16 cellular contexts compared by ENCODE assay signal in the genomic region with DNA sequence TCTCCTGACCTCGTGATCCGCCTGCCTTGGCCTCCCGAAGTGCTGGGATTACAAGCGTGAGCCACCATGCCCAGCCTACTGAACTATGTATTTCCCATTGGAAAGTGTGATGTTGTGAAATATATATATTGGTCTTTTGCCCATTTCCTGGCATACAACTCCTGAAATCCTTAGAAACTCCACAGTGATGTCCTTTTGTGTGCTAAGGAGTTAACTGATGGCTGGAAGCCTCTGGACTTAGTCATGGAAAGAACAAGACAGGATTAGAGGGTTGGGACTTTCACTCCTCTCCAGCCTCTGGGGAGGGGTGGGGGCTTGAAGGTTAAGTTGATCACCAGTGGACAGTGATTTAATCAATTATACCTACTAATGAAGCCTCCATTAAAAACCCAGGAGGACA. TPM values are rescaled to one million over a fixed set of nuclear protein-coding genes. Genes with fewer than 3 reads are reported as not detected.
DNase-seq lines count a peak whose midpoint lies in the region; ATAC-seq, FAIRE-seq and TF ChIP-seq lines count a peak whose summit lies in the region.
"Had no signal": no experiment of that assay in that cellular context is flagged by ENCODE, and none has a peak within 500 bp of the region (broad histone marks: within the 10 kb centered on the region; RNA-seq: fewer than 3 reads in every experiment).

No MANE protein-coding gene starts in this region.

- peaks cover 4% of the 10 kb centered on the region for H3K9me1 ChIP-seq in K562 (ENCODE audit: control insufficient read depth, insufficient read depth, low read length)

- peaks cover 68% of the 10 kb centered on the region for H4K20me1 ChIP-seq in GM23248 (ENCODE audit: insufficient read depth)
- H4K20me1 ChIP-seq in K562 (replicated peaks; ENCODE audit: control insufficient read depth, insufficient read depth, low read length), result peaks cover 49% of the 10 kb centered on the region

- H3F3A ChIP-seq in GM23248 (ENCODE audit: insufficient read depth), result peaks cover 68% of the 10 kb centered on the region

- H3K4me3 ChIP-seq in GM23248 (peak overlapping the region; percentile 48), K562 (no peak overlapping the region)
- H3K4me3 ChIP-seq: SJSA1, skin epidermis had no signal

- BruUV-seq in K562 (replicated peaks; lab: Mats Ljungman, UMichigan), result no TSS peak

- H3K79me2 ChIP-seq in GM23248 (ENCODE audit: insufficient read depth) (peaks cover 100% of the 10 kb centered on the region), K562 (ENCODE audit: control insufficient read depth, insufficient read depth, low read length) (peaks cover 99% of the 10 kb centered on the region)

- no peak for TF ChIP-seq RAD21 in K562 (CRISPR knock-in tag; conservative IDR thresholded peaks at IDR 0.05 in 1 of 2, IDR thresholded peaks at IDR 0.05 in 1 of 2)

- H3K4me2 ChIP-seq in GM23248 (ENCODE audit: unreplicated experiment), result peak overlapping the region; percentile 51
- H3K4me2 ChIP-seq in K562 (ENCODE audit: insufficient read depth, low read length), result no peak overlapping the region

- TF ChIP-seq CTCF in K562 (IDR thresholded peaks at IDR 0.05 in 2 of 3, conservative IDR thresholded peaks at IDR 0.05 in 1 of 3; ENCODE audit: insufficient read depth in 2 of 3, low read depth in 1 of 3, low read length in 3 of 3), result no peak

- H3K4me1 ChIP-seq in GM23248 (ENCODE audit: insufficient read depth) (peaks cover 84% of the 10 kb centered on the region), K562 (replicated peaks in 1 of 2; ENCODE audit: control insufficient read depth in 2 of 2, insufficient read depth in 2 of 2, low read length in 2 of 2) (peaks cover 22 to 24% of the 10 kb centered on the region in 2 experiments)

- no peaks in the 10 kb centered on the region for H3K9me2 ChIP-seq in GM23248 (ENCODE audit: insufficient read depth)

- H3K9ac ChIP-seq in GM23248, result no peak overlapping the region
- H3K9ac ChIP-seq in K562 (ENCODE audit: insufficient read depth in 1 of 2, low read depth in 2 of 2, low read length in 2 of 2), result no peak overlapping the region; a peak in 1 of 4 replicates

- peak; percentile 35 for DNase-seq in AG08395 (ENCODE audit: low spot score)
- DNase-seq in GM23248, result peak; percentile 64
- DNase-seq in K562 (ENCODE audit: extremely low read depth in 1 of 4, low spot score in 3 of 4), result no peak
- DNase-seq in lung microvascular endothelial cell (ENCODE audit: low read depth in 2 of 2), result peak; percentile 20 to 32
- no peak for DNase-seq in kidney tubule cell (ENCODE audit: low spot score)
- DNase-seq in NCI-H82 (lab: John Stamatoyannopoulos, UW), result no peak
- DNase-seq: activated naive CD8-positive, alpha-beta T cell treated with anti-CD3 and anti-CD28 coated beads, Interleukin-2, amount 10 ng/mL, durations not matched to agents 7 days and 5 days; DMS153; mesendoderm; MV-4-11 had no signal

- intact Hi-C loops in K562 (cut with micrococcal nuclease), result no loop called here

- FAIRE-seq in K562 (lab: Jason Lieb, UNC), result no peak
- FAIRE-seq: colon, HTR-8/SVneo had no signal

- POLR2A ChIA-PET in K562 (lab: Yijun Ruan, JAX), result interaction anchor here (1.9 kb wide), 1 partner anchor 14 kb away, joined by 5 read pairs; no protein-coding TSS in a partner anchor

- no peak for TF ChIP-seq EP300 in K562 (IDR thresholded peaks at IDR 0.05; ENCODE audit: low read length)

- 25 to 33% methylated on average over 4 of the region's 4 CpGs for WGBS in GM23248 (ENCODE audit: low coverage in 1 of 2, low lambda C conversion rate in 2 of 2, missing lambda C conversion rate in 2 of 2), 2 experiments
- 67% methylated on average over 1 of the region's 4 CpGs for WGBS in K562 (ENCODE audit: insufficient coverage, low coverage, missing lambda C conversion rate)

- no peaks in the 10 kb centered on the region for H3K36me3 ChIP-seq in GM23248 (ENCODE audit: low read depth)
- peaks cover 44% of the 10 kb centered on the region for H3K36me3 ChIP-seq in K562 (ENCODE audit: control insufficient read depth, insufficient read depth, low read length)

- CTCF ChIA-PET in K562 (lab: Yijun Ruan, JAX; ENCODE audit: low intra/inter-chr PET ratio), result no interaction called here

- no peak overlapping the region for H2AFZ ChIP-seq in GM23248
- H2AFZ ChIP-seq in K562 (ENCODE audit: low read depth, low read length), result no peak overlapping the region

- in situ Hi-C loops in GM23248 (cut with MboI) (no loop called here), K562 (cut with MboI) (no loop called here)

- ATAC-seq in K562 (peak; percentile 4; the same call in 1 of the 3 replicates), GM18868 (IDR thresholded peaks at IDR 0.05; ENCODE audit: unreplicated experiment) (no peak), HG03457 (IDR thresholded peaks at IDR 0.05; ENCODE audit: unreplicated experiment) (no peak)

- H3K27me3 ChIP-seq in GM23248 (replicated peaks; ENCODE audit: insufficient read depth), result no peaks in the 10 kb centered on the region
- no peaks in the 10 kb centered on the region for H3K27me3 ChIP-seq in K562 (ENCODE audit: control insufficient read depth in 2 of 2, insufficient read depth in 2 of 2, low read length in 2 of 2)
- H3K27me3 ChIP-seq: SJSA1 had no signal

- H3K9me3 ChIP-seq in GM23248 (ENCODE audit: low read depth) (no peaks in the 10 kb centered on the region), K562 (replicated peaks; ENCODE audit: control insufficient read depth, insufficient read depth, low read depth, low read length) (no peaks in the 10 kb centered on the region)
- H3K9me3 ChIP-seq: SJSA1 had no signal

- peak overlapping the region; percentile 48 for H3K27ac ChIP-seq in GM23248
- no peak overlapping the region for H3K27ac ChIP-seq in K562 (ENCODE audit: extremely low read depth, low read depth, low read length)
- H3K27ac ChIP-seq: SJSA1 had no signal

- TF ChIP-seq POLR2A in K562 (conservative IDR thresholded peaks at IDR 0.05), result no peak

TF ChIP-seq in K562, 482 proteins besides CTCF, POLR2A, EP300 and RAD21 (continues in another document):
- TF ChIP-seq RHOXF2B (CRISPR knock-in tag; conservative IDR thresholded peaks at IDR 0.05), result no peak
- TF ChIP-seq, protein P1, sequence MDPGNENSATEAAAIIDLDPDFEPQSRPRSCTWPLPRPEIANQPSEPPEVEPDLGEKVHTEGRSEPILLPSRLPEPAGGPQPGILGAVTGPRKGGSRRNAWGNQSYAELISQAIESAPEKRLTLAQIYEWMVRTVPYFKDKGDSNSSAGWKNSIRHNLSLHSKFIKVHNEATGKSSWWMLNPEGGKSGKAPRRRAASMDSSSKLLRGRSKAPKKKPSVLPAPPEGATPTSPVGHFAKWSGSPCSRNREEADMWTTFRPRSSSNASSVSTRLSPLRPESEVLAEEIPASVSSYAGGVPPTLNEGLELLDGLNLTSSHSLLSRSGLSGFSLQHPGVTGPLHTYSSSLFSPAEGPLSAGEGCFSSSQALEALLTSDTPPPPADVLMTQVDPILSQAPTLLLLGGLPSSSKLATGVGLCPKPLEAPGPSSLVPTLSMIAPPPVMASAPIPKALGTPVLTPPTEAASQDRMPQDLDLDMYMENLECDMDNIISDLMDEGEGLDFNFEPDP (CRISPR knock-in tag; IDR thresholded peaks at IDR 0.05), result no peak

RNA-seq across cellular contexts. Expression of a gene that starts 7.1 kb away (rescaled TPM):
- 43.7 and 65.1 TPM in 2 replicates for total RNA-seq in GM23248 (2014; rRNA removed; shearing (Covaris generic))
- polyA plus RNA-seq in GM23248 (2016; fragmentation: Nextera tagmentation; extraction: Ambion mirVana), result 30.6 and 32.6 TPM in 2 replicates
- 46.6 and 73.9 TPM in 2 replicates for total RNA-seq in K562 (2011; cell fraction: chromatin; rRNA removed; ENCODE audit: low replicate concordance)
- 27.2 and 30.0 TPM in 2 replicates for total RNA-seq in K562 (2011; cell fraction: nucleolus; rRNA removed)
- total RNA-seq in K562 (2011; cell fraction: nucleoplasm; rRNA removed), result 35.8 and 46.8 TPM in 2 replicates
- 28.0 and 31.3 TPM in 2 replicates for total RNA-seq in K562 (2014; rRNA removed)
- 43.5 and 50.4 TPM in 2 replicates for total RNA-seq in K562 (2014; rRNA removed; fragmentation: Illumina TruSeq; extraction: Trizol)
- 31.6 and 36.1 TPM in 2 replicates for total RNA-seq in K562 (2015; rRNA removed; fragmentation: Illumina TruSeq; extraction: Trizol)
- 29.2 and 34.2 TPM in 2 replicates for total RNA-seq in K562 (2021)
- 39.0 and 39.3 TPM in 2 replicates for polyA plus RNA-seq in K562 (2011; rRNA removed)
- 7.9 and 27.3 TPM in 2 replicates for polyA plus RNA-seq in K562 (2011; cell fraction: cytosol; rRNA removed)
- polyA plus RNA-seq in K562 (2011; cell fraction: nucleus; rRNA removed), result 15.7 and 35.1 TPM in 2 replicates
- 22.7 and 40.6 TPM in 2 replicates for polyA plus RNA-seq in K562 (2012)
- 28.5 and 31.4 TPM in 2 replicates for polyA plus RNA-seq in K562 (2014; fragmentation: Illumina TruSeq; extraction: Trizol)
- polyA plus RNA-seq in K562 (2014; fragmentation: Nextera tagmentation; extraction: Ambion mirVana), result 10 to 100 TPM; 14.9 to 16.3 TPM
- 25.3 and 29.4 TPM in 2 replicates for polyA plus RNA-seq in K562 (2014; rRNA removed)
- polyA minus RNA-seq in K562 (2011; rRNA and poly(A)+ RNA removed), result 49.1 and 76.6 TPM in 2 replicates
- polyA minus RNA-seq in K562 (2011; cell fraction: cytosol; rRNA and poly(A)+ RNA removed), result 11.5 and 22.7 TPM in 2 replicates
- 20.1 and 42.4 TPM in 2 replicates for polyA minus RNA-seq in K562 (2011; cell fraction: nucleus; rRNA and poly(A)+ RNA removed)
- 27.9 and 31.0 TPM in 2 replicates for total RNA-seq in lung microvascular endothelial cell

RNA-seq across cellular contexts. Expression of a gene that starts 49.7 kb away (rescaled TPM):
- 22.0 and 27.4 TPM in 2 replicates for total RNA-seq in GM23248 (2014; rRNA removed; shearing (Covaris generic))
- polyA plus RNA-seq in GM23248 (2016; fragmentation: Nextera tagmentation; extraction: Ambion mirVana) (12.0 and 12.5 TPM in 2 replicates), K562 (2011; rRNA removed) (11.3 and 17.5 TPM in 2 replicates), K562 (2014; fragmentation: Illumina TruSeq; extraction: Trizol) (14.3 and 14.5 TPM in 2 replicates), K562 (2014; fragmentation: Nextera tagmentation; extraction: Ambion mirVana) (1 to 10 TPM; 1.6 to 1.8 TPM), K562 (2014; rRNA removed) (12.2 and 13.0 TPM in 2 replicates)
- 23.5 and 38.9 TPM in 2 replicates for total RNA-seq in K562 (2011; cell fraction: chromatin; rRNA removed; ENCODE audit: low replicate concordance)
- 20.9 and 22.8 TPM in 2 replicates for total RNA-seq in K562 (2011; cell fraction: nucleolus; rRNA removed)
- total RNA-seq in K562 (2011; cell fraction: nucleoplasm; rRNA removed), result 25.7 and 37.2 TPM in 2 replicates
- total RNA-seq in K562 (2014; rRNA removed) (9.4 and 14.0 TPM in 2 replicates), K562 (2014; rRNA removed; fragmentation: Illumina TruSeq; extraction: Trizol) (9.0 and 9.5 TPM in 2 replicates), K562 (2015; rRNA removed; fragmentation: Illumina TruSeq; extraction: Trizol) (11.9 and 12.3 TPM in 2 replicates), K562 (2021) (19.2 and 22.0 TPM in 2 replicates), lung microvascular endothelial cell (12.4 and 15.9 TPM in 2 replicates)
- 10.9 and 13.6 TPM in 2 replicates for polyA plus RNA-seq in K562 (2011; cell fraction: cytosol; rRNA removed)
- polyA plus RNA-seq in K562 (2011; cell fraction: nucleus; rRNA removed), result 21.7 and 22.6 TPM in 2 replicates
- 12.3 and 15.3 TPM in 2 replicates for polyA plus RNA-seq in K562 (2012)
- polyA minus RNA-seq in K562 (2011; rRNA and poly(A)+ RNA removed), result 18.5 and 20.4 TPM in 2 replicates
- polyA minus RNA-seq in K562 (2011; cell fraction: cytosol; rRNA and poly(A)+ RNA removed), result 13.2 and 15.6 TPM in 2 replicates
- 6.6 and 11.2 TPM in 2 replicates for polyA minus RNA-seq in K562 (2011; cell fraction: nucleus; rRNA and poly(A)+ RNA removed)

Comparison
In these comparisons a context has a peak if more than half of its experiments do, and no peak if none do; other contexts are left out.
1. DNase-seq: peak in AG08395 (single experiment), GM23248 (single experiment) and lung microvascular endothelial cell (2 of 2); none in K562 (0 of 4), kidney tubule cell (single experiment) and NCI-H82 (single experiment).